ENCODE assay signal across 17 cellular contexts in genomic region chr16:81602792-81603191, GRCh38.
"Had no signal": no experiment of that assay in that cellular context is flagged by ENCODE, and none has a peak within 500 bp of the region (broad histone marks: within the 10 kb centered on the region; RNA-seq: fewer than 3 reads in every experiment).

No MANE protein-coding gene starts in this region.

- H3K4me3 ChIP-seq: adrenal gland, lung, sigmoid colon, testis had no signal

- H3K9me3 ChIP-seq: adrenal gland, sigmoid colon, testis had no signal

- H3K4me1 ChIP-seq: testis had no signal

- DNase-seq: activated CD4-positive, alpha-beta T cell treated with anti-CD3 and anti-CD28 coated beads, Interleukin-2, amount 10 ng/mL, durations not matched to agents 7 days and 5 days; activated CD4-positive, CD25-positive, alpha-beta regulatory T cell; activated naive CD4-positive, alpha-beta T cell treated with anti-CD3 and anti-CD28 coated beads, Interleukin-2, amount 50 U/mL, for 16 hours; adrenal gland; dermis blood vessel endothelial cell; immature natural killer cell; left colon; naive thymus-derived CD4-positive, alpha-beta T cell; sigmoid colon; stimulated activated CD4-positive, alpha-beta T cell treated with anti-CD3 and anti-CD28 coated beads, Interleukin-12 subunit alpha, Interleukin-12 subunit beta, amount 100 ng/mL, for 4 hours; stimulated activated CD8-positive, alpha-beta memory T cell treated with anti-CD3 and anti-CD28 coated beads, Interleukin-4, amount 100 ng/mL, for 48 hours; stimulated activated naive CD8-positive, alpha-beta T cell treated with anti-CD3 and anti-CD28 coated beads, Interleukin-15, Interleukin-2, amounts not matched to agents 100 U/mL and 50 U/mL, for 24 hours; T-helper 2 cell; testis had no signal

- H3K27me3 Mint-ChIP-seq: activated CD4-positive, alpha-beta T cell treated with anti-CD3 and anti-CD28 coated beads, Interleukin-2, amount 10 ng/mL, durations not matched to agents 7 days and 5 days; naive thymus-derived CD4-positive, alpha-beta T cell had no signal

- H3K4me3 Mint-ChIP-seq: activated CD4-positive, alpha-beta T cell treated with anti-CD3 and anti-CD28 coated beads, Interleukin-2, amount 10 ng/mL, durations not matched to agents 7 days and 5 days; immature natural killer cell had no signal

- H3K27ac ChIP-seq: adrenal gland, testis had no signal

- H3K36me3 ChIP-seq: sigmoid colon had no signal

- H3K9me3 Mint-ChIP-seq: activated CD4-positive, alpha-beta T cell treated with anti-CD3 and anti-CD28 coated beads, Interleukin-2, amount 10 ng/mL, durations not matched to agents 7 days and 5 days; activated T-helper 2 cell treated with anti-CD3 and anti-CD28 coated beads, Interferon-gamma antibody, Interleukin-2, Interleukin-4, amounts not matched to agents 10 μg/mL and 5 μg/mL and 100 μg/mL, durations not matched to agents 14 hours and 24 hours and 36 hours; immature natural killer cell; naive thymus-derived CD4-positive, alpha-beta T cell had no signal

- ATAC-seq: esophagus mucosa; left colon; naive thymus-derived CD4-positive, alpha-beta T cell; stimulated activated naive CD8-positive, alpha-beta T cell treated with anti-CD3 and anti-CD28 coated beads, Interleukin-15, Interleukin-2, amounts not matched to agents 100 U/mL and 50 U/mL, for 24 hours had no signal

- H3K27me3 ChIP-seq: adrenal gland, sigmoid colon, testis had no signal

- H3K27ac Mint-ChIP-seq: activated CD4-positive, alpha-beta T cell treated with anti-CD3 and anti-CD28 coated beads, Interleukin-2, amount 10 ng/mL, durations not matched to agents 7 days and 5 days; activated T-helper 2 cell treated with anti-CD3 and anti-CD28 coated beads, Interferon-gamma antibody, Interleukin-2, Interleukin-4, amounts not matched to agents 10 μg/mL and 5 μg/mL and 100 μg/mL, durations not matched to agents 14 hours and 24 hours and 36 hours had no signal
